21 cellular contexts compared by ENCODE assay signal in genomic region chr10:56547163-56547562, GRCh38.
DNase-seq lines count a peak whose midpoint lies in the region; ATAC-seq, FAIRE-seq and TF ChIP-seq lines count a peak whose summit lies in the region.
"Had no signal": no experiment of that assay in that cellular context is flagged by ENCODE, and none has a peak within 500 bp of the region (broad histone marks: within the 10 kb centered on the region; RNA-seq: fewer than 3 reads in every experiment).

No MANE protein-coding gene starts in this region.

- no peak for TF ChIP-seq POLR2A in GM12892 (IDR thresholded peaks at IDR 0.05; ENCODE audit: low read depth, low read length)

- no peaks in the 10 kb centered on the region for H3K27me3 Mint-ChIP-seq in activated T-cell treated with anti-CD3 and anti-CD28 coated beads, Interleukin-2, amount 50 U/mL, for 24 hours
- H3K27me3 Mint-ChIP-seq in naive thymus-derived CD8-positive, alpha-beta T cell: no peaks in the 10 kb centered on the region
- H3K27me3 Mint-ChIP-seq: activated CD4-positive, alpha-beta T cell treated with anti-CD3 and anti-CD28 coated beads, Interleukin-2, amount 10 ng/mL, durations not matched to agents 24 days and 14 days; memory B cell; naive thymus-derived CD4-positive, alpha-beta T cell; stimulated activated naive B cell treated with anti-CD40 and anti-IgM and Interleukin-4, amounts not matched to agents 10 μg/mL and 1 μg/mL and 100 μg/mL, for 72 hours had no signal

- DNase-seq in DMS 273 (lab: John Stamatoyannopoulos, UW; ENCODE audit: unreplicated experiment): peak; percentile 79
- peak; percentile 29 for DNase-seq in NCI-H1092 treated with DMSO at 0.1 percent for 48 hours (lab: John Stamatoyannopoulos, UW)
- peak; percentile 17 for DNase-seq in NCI-H510A (lab: John Stamatoyannopoulos, UW)
- peak; percentile 2 for DNase-seq in astrocyte of the hippocampus (ENCODE audit: low read depth, low spot score)
- DNase-seq in activated T-cell treated with anti-CD3 and anti-CD28 coated beads, Interleukin-2, amount 50 U/mL, for 24 hours: no peak
- no peak for DNase-seq in naive thymus-derived CD8-positive, alpha-beta T cell
- DNase-seq in GM12892 (ENCODE audit: insufficient read length): no peak
- DNase-seq: activated CD4-positive, alpha-beta T cell treated with anti-CD3 and anti-CD28 coated beads, Interleukin-2, amount 10 ng/mL, durations not matched to agents 24 days and 14 days; dorsolateral prefrontal cortex; GDM1; KG1; kidney glomerular epithelial cell; naive thymus-derived CD4-positive, alpha-beta T cell; ovary; sigmoid colon; stimulated activated naive B cell treated with anti-CD40 and anti-IgM and Interleukin-4, amounts not matched to agents 10 μg/mL and 1 μg/mL and 100 μg/mL, for 72 hours had no signal

- POLR2A ChIA-PET in naive thymus-derived CD8-positive, alpha-beta T cell (lab: Charles Lee): no interaction called here

- H3K4me1 Mint-ChIP-seq in activated T-cell treated with anti-CD3 and anti-CD28 coated beads, Interleukin-2, amount 50 U/mL, for 24 hours (ENCODE audit: low read depth): no peaks in the 10 kb centered on the region
- no peaks in the 10 kb centered on the region for H3K4me1 Mint-ChIP-seq in naive thymus-derived CD8-positive, alpha-beta T cell
- H3K4me1 Mint-ChIP-seq: activated CD4-positive, alpha-beta T cell treated with anti-CD3 and anti-CD28 coated beads, Interleukin-2, amount 10 ng/mL, durations not matched to agents 24 days and 14 days; naive thymus-derived CD4-positive, alpha-beta T cell; stimulated activated naive B cell treated with anti-CD40 and anti-IgM and Interleukin-4, amounts not matched to agents 10 μg/mL and 1 μg/mL and 100 μg/mL, for 72 hours had no signal

- no peak overlapping the region for H3K27ac Mint-ChIP-seq in activated T-cell treated with anti-CD3 and anti-CD28 coated beads, Interleukin-2, amount 50 U/mL, for 24 hours
- H3K27ac Mint-ChIP-seq in naive thymus-derived CD8-positive, alpha-beta T cell: peak overlapping the region in 1 of 10 donors; percentile 35
- H3K27ac Mint-ChIP-seq: activated CD4-positive, alpha-beta T cell treated with anti-CD3 and anti-CD28 coated beads, Interleukin-2, amount 10 ng/mL, durations not matched to agents 24 days and 14 days; memory B cell; naive thymus-derived CD4-positive, alpha-beta T cell; stimulated activated naive B cell treated with anti-CD40 and anti-IgM and Interleukin-4, amounts not matched to agents 10 μg/mL and 1 μg/mL and 100 μg/mL, for 72 hours had no signal

- peaks cover 12% of the 10 kb centered on the region for H3K9me3 Mint-ChIP-seq in activated T-cell treated with anti-CD3 and anti-CD28 coated beads, Interleukin-2, amount 50 U/mL, for 24 hours
- peaks cover 0 to 10% (median 3%) of the 10 kb centered on the region in 9 donors for H3K9me3 Mint-ChIP-seq in naive thymus-derived CD8-positive, alpha-beta T cell
- H3K9me3 Mint-ChIP-seq: memory B cell; stimulated activated naive B cell treated with anti-CD40 and anti-IgM and Interleukin-4, amounts not matched to agents 10 μg/mL and 1 μg/mL and 100 μg/mL, for 72 hours had no signal

- no peak for FAIRE-seq in GM12892 (lab: Jason Lieb, UNC)
- FAIRE-seq: bronchial epithelial cell, frontal cortex, H1 had no signal

- no peak for ATAC-seq in naive thymus-derived CD8-positive, alpha-beta T cell
- ATAC-seq: naive thymus-derived CD4-positive, alpha-beta T cell; Right ventricle myocardium inferior; stimulated activated naive B cell treated with anti-CD40 and anti-IgM and Interleukin-4, amounts not matched to agents 10 μg/mL and 1 μg/mL and 100 μg/mL, for 72 hours had no signal

- H3K36me3 Mint-ChIP-seq in activated T-cell treated with anti-CD3 and anti-CD28 coated beads, Interleukin-2, amount 50 U/mL, for 24 hours (ENCODE audit: low read depth): no peaks in the 10 kb centered on the region
- H3K36me3 Mint-ChIP-seq in naive thymus-derived CD8-positive, alpha-beta T cell: no peaks in the 10 kb centered on the region
- H3K36me3 Mint-ChIP-seq: memory B cell; naive thymus-derived CD4-positive, alpha-beta T cell; stimulated activated naive B cell treated with anti-CD40 and anti-IgM and Interleukin-4, amounts not matched to agents 10 μg/mL and 1 μg/mL and 100 μg/mL, for 72 hours had no signal

- H3K4me3 Mint-ChIP-seq in activated T-cell treated with anti-CD3 and anti-CD28 coated beads, Interleukin-2, amount 50 U/mL, for 24 hours: no peak overlapping the region
- no peak overlapping the region for H3K4me3 Mint-ChIP-seq in naive thymus-derived CD8-positive, alpha-beta T cell
- H3K4me3 Mint-ChIP-seq: activated CD4-positive, alpha-beta T cell treated with anti-CD3 and anti-CD28 coated beads, Interleukin-2, amount 10 ng/mL, durations not matched to agents 24 days and 14 days; memory B cell; naive thymus-derived CD4-positive, alpha-beta T cell; stimulated activated naive B cell treated with anti-CD40 and anti-IgM and Interleukin-4, amounts not matched to agents 10 μg/mL and 1 μg/mL and 100 μg/mL, for 72 hours had no signal

Comparison
In these comparisons a context has a peak if more than half of its experiments do, and no peak if none do; other contexts are left out.
1. DNase-seq: peak in DMS 273 (single experiment), NCI-H1092 treated with DMSO at 0.1 percent for 48 hours (single experiment), NCI-H510A (single experiment) and astrocyte of the hippocampus (single experiment); none in activated T-cell treated with anti-CD3 and anti-CD28 coated beads, Interleukin-2, amount 50 U/mL, for 24 hours (single experiment), naive thymus-derived CD8-positive, alpha-beta T cell (0 of 10) and GM12892 (single experiment).